ENCODE assay signal across 1 cellular context in the genomic region with DNA sequence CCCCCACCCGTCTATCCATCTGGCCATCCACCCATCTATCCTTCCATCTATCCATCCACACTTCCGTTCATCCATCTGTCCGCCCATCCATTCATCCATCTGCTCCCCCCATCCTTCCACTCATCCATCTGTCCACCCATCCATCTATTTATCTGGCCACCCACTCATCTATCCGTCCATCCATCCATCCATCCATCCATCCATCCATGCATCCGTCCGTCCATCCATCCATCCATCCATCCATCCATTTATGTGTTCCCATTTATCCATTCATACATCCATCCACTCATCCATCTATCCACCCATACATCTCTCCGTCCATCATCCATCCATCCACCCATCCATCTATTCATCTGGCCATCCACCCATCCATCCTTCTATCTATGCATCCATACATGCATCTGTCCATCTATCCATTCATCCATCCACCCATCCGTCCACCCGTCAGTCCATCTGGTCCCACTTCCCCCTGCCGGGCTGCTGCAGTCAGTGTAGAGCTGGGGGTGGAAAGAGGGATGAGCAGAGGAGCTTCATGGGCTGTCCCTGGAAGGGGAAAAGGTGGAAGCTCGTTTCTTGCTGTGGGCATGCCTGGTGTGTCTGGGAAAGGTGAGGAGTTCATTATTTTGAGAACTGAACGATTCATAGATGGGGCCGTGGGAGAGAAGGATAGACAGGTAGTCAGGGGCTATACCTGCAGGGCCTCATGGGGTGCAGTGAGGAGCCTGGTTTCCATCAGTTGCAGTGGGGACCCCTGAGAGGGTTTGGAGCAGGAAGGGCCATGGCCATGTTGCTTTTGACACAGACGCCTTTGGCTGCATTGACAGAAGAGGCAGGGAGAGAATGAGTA.
TF ChIP-seq lines count a peak whose summit lies in the region.

No MANE protein-coding gene starts in this region.

TF ChIP-seq in HepG2, 621 proteins besides CTCF, POLR2A, EP300 and RAD21:
- TF ChIP-seq, protein P1, sequence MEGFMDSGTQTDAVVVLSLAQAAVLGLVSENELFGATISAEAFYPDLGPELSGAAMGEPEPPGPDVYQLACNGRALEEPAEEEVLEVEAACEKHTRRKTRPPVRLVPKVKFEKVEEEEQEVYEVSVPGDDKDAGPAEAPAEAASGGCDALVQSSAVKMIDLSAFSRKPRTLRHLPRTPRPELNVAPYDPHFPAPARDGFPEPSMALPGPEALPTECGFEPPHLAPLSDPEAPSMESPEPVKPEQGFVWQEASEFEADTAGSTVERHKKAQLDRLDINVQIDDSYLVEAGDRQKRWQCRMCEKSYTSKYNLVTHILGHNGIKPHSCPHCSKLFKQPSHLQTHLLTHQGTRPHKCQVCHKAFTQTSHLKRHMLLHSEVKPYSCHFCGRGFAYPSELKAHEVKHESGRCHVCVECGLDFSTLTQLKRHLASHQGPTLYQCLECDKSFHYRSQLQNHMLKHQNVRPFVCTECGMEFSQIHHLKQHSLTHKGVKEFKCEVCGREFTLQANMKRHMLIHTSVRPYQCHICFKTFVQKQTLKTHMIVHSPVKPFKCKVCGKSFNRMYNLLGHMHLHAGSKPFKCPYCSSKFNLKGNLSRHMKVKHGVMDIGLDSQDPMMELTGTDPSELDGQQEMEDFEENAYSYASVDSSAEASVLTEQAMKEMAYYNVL (CRISPR knock-in tag; IDR thresholded peaks at IDR 0.05; ENCODE audit: borderline replicate concordance), result peak; percentile 89; the same call in 1 of the 2 replicates
- TF ChIP-seq, protein P2, sequence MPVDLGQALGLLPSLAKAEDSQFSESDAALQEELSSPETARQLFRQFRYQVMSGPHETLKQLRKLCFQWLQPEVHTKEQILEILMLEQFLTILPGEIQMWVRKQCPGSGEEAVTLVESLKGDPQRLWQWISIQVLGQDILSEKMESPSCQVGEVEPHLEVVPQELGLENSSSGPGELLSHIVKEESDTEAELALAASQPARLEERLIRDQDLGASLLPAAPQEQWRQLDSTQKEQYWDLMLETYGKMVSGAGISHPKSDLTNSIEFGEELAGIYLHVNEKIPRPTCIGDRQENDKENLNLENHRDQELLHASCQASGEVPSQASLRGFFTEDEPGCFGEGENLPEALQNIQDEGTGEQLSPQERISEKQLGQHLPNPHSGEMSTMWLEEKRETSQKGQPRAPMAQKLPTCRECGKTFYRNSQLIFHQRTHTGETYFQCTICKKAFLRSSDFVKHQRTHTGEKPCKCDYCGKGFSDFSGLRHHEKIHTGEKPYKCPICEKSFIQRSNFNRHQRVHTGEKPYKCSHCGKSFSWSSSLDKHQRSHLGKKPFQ (CRISPR knock-in tag; IDR thresholded peaks at IDR 0.05; ENCODE audit: insufficient replicate concordance), result no peak
- no peak for TF ChIP-seq BRCA1 (CRISPR knock-in tag; IDR thresholded peaks at IDR 0.05)
